27 cellular contexts compared by ENCODE assay signal in genomic region chr2:100764430-100764829, GRCh38. TPM values are rescaled to one million over a fixed set of nuclear protein-coding genes. Genes with fewer than 3 reads are reported as not detected.
DNase-seq lines count a peak whose midpoint lies in the region; ATAC-seq, FAIRE-seq and TF ChIP-seq lines count a peak whose summit lies in the region.
"Had no signal": no experiment of that assay in that cellular context is flagged by ENCODE, and none has a peak within 500 bp of the region (broad histone marks: within the 10 kb centered on the region; RNA-seq: fewer than 3 reads in every experiment).

No MANE protein-coding gene starts in this region.

- H3K4me3 ChIP-seq in HEK293 (ENCODE audit: low read depth, low read length) (no peak overlapping the region), PC-3 (ENCODE audit: low read length) (no peak overlapping the region), K562 (no peak overlapping the region), Karpas-422 (ENCODE audit: low read length) (no peak overlapping the region)
- H3K4me3 ChIP-seq: BLaER1, GM12878 had no signal

- in situ Hi-C loops in K562 (cut with MboI): no loop called here

- no peak overlapping the region for H3K9ac ChIP-seq in PC-3 (ENCODE audit: low read length)
- H3K9ac ChIP-seq in K562 (ENCODE audit: insufficient read depth in 1 of 2, low read depth in 2 of 2, low read length in 2 of 2): no peak overlapping the region
- no peak overlapping the region for H3K9ac ChIP-seq in Karpas-422 (ENCODE audit: low read length)
- H3K9ac ChIP-seq: BLaER1 had no signal

- H3K79me2 ChIP-seq in PC-3 (ENCODE audit: low read length): no peaks in the 10 kb centered on the region
- H3K79me2 ChIP-seq in K562 (ENCODE audit: control insufficient read depth, insufficient read depth, low read length): no peaks in the 10 kb centered on the region
- H3K79me2 ChIP-seq in Karpas-422 (ENCODE audit: low read length): no peaks in the 10 kb centered on the region

- peaks cover 14% of the 10 kb centered on the region for H3F3A ChIP-seq in PC-3 (ENCODE audit: low read length, unreplicated experiment)

- FAIRE-seq in K562 (lab: Jason Lieb, UNC): no peak
- FAIRE-seq: GM12878, GM12892, GM18507 had no signal

- no peaks in the 10 kb centered on the region for H3K9me1 ChIP-seq in K562 (ENCODE audit: control insufficient read depth, insufficient read depth, low read length)

- no peak for TF ChIP-seq EP300 in K562 (IDR thresholded peaks at IDR 0.05; ENCODE audit: low read length)

- no TSS peak for BruUV-seq in PC-3 (replicated peaks; lab: Mats Ljungman, UMichigan)
- BruUV-seq in K562 (replicated peaks; lab: Mats Ljungman, UMichigan): no TSS peak

- TF ChIP-seq CTCF in HEK293 (tag by site-specific recombination; IDR thresholded peaks at IDR 0.05) (no peak), PC-3 (conservative IDR thresholded peaks at IDR 0.05; ENCODE audit: low read depth, low read length) (no peak), K562 (IDR thresholded peaks at IDR 0.05 in 2 of 3, conservative IDR thresholded peaks at IDR 0.05 in 1 of 3; ENCODE audit: insufficient read depth in 2 of 3, low read depth in 1 of 3, low read length in 3 of 3) (no peak)

- 7% methylated on average over 2 of the region's 2 CpGs for WGBS in K562 (ENCODE audit: insufficient coverage, low coverage, missing lambda C conversion rate)

- H3K36me3 ChIP-seq in HEK293 (ENCODE audit: control insufficient read depth in 2 of 2, insufficient read depth in 1 of 2, low read length in 2 of 2): no peaks in the 10 kb centered on the region
- no peaks in the 10 kb centered on the region for H3K36me3 ChIP-seq in PC-3 (ENCODE audit: low read depth, low read length)
- H3K36me3 ChIP-seq in K562 (ENCODE audit: control insufficient read depth, insufficient read depth, low read length): no peaks in the 10 kb centered on the region
- no peaks in the 10 kb centered on the region for H3K36me3 ChIP-seq in Karpas-422 (ENCODE audit: insufficient read depth, low read length)
- H3K36me3 ChIP-seq: BE2C, BLaER1 had no signal

- no peaks in the 10 kb centered on the region for H4K20me1 ChIP-seq in PC-3 (ENCODE audit: low read length)
- no peaks in the 10 kb centered on the region for H4K20me1 ChIP-seq in K562 (replicated peaks; ENCODE audit: control insufficient read depth, insufficient read depth, low read length)
- H4K20me1 ChIP-seq in Karpas-422 (ENCODE audit: insufficient read depth, low read depth, low read length): no peaks in the 10 kb centered on the region
- H4K20me1 ChIP-seq: BLaER1 had no signal

- intact Hi-C loops in PC-3 (cut with micrococcal nuclease) (no loop called here), K562 (cut with micrococcal nuclease) (no loop called here)

- no peaks in the 10 kb centered on the region for H3K9me2 ChIP-seq in PC-3 (replicated peaks; ENCODE audit: low read length)
- H3K9me2 ChIP-seq in Karpas-422 (replicated peaks; ENCODE audit: insufficient read depth, low read length): no peaks in the 10 kb centered on the region

- no peak for TF ChIP-seq RAD21 in K562 (CRISPR knock-in tag; conservative IDR thresholded peaks at IDR 0.05 in 1 of 2, IDR thresholded peaks at IDR 0.05 in 1 of 2)

- DNase-seq in PC-3 (no peak), K562 (ENCODE audit: extremely low read depth in 1 of 4, low spot score in 3 of 4) (no peak), Karpas-422 (no peak), epidermal melanocyte (ENCODE audit: insufficient read length, low spot score) (no peak)
- DNase-seq: 8988T; ACHN; BE2C; C1 segment of cervical spinal cord; CD4-positive, alpha-beta memory T cell; CD4-positive, CD25-positive, alpha-beta regulatory T cell; CD8-positive, alpha-beta memory T cell; COR-L47; DMS 273 treated with DMSO at 0.1 percent for 48 hours; DMS153; DMS53; DMS79; DND-41; EL; GDM1 had no signal

- H3K27ac ChIP-seq in HEK293 (ENCODE audit: extremely low read depth, low read depth, low read length): no peak overlapping the region
- peak overlapping the region; percentile 21; the same call in 1 of the 2 replicates for H3K27ac ChIP-seq in PC-3 (ENCODE audit: low read length)
- H3K27ac ChIP-seq in K562 (ENCODE audit: extremely low read depth, low read depth, low read length): no peak overlapping the region
- no peak overlapping the region for H3K27ac ChIP-seq in Karpas-422 (ENCODE audit: low read length)
- H3K27ac ChIP-seq: BLaER1 had no signal

- H3K4me1 ChIP-seq in HEK293 (ENCODE audit: control insufficient read depth, insufficient read depth, low read length) (no peaks in the 10 kb centered on the region), PC-3 (ENCODE audit: insufficient read depth, low read length) (peaks cover 65% of the 10 kb centered on the region), K562 (replicated peaks in 1 of 2; ENCODE audit: control insufficient read depth in 2 of 2, insufficient read depth in 2 of 2, low read length in 2 of 2) (no peaks in the 10 kb centered on the region), Karpas-422 (ENCODE audit: low read length) (peaks cover 19% of the 10 kb centered on the region)
- H3K4me1 ChIP-seq: BE2C, BLaER1 had no signal

- H2AFZ ChIP-seq in PC-3 (ENCODE audit: low read length): no peak overlapping the region
- H2AFZ ChIP-seq in K562 (ENCODE audit: low read depth, low read length): no peak overlapping the region
- no peak overlapping the region for H2AFZ ChIP-seq in Karpas-422 (ENCODE audit: low read length)

- H3K4me2 ChIP-seq in PC-3 (ENCODE audit: low read length): no peak overlapping the region
- H3K4me2 ChIP-seq in K562 (ENCODE audit: insufficient read depth, low read length): no peak overlapping the region
- H3K4me2 ChIP-seq in Karpas-422 (ENCODE audit: low read depth, low read length, poor library complexity, severe bottlenecking): no peak overlapping the region
- H3K4me2 ChIP-seq: BLaER1 had no signal

- POLR2A ChIA-PET in HEK293 (lab: Yijun Ruan, JAX): no interaction called here
- POLR2A ChIA-PET in PC-3 (lab: Charles Lee; ENCODE audit: unreplicated experiment): no interaction called here
- POLR2A ChIA-PET in K562 (lab: Yijun Ruan, JAX): no interaction called here

- CTCF ChIA-PET in HEK293 (lab: Yijun Ruan, JAX) (interaction anchor here (0.6 to 0.7 kb wide), 2 partner anchors 9 to 52 kb away, joined by 3 to 4 read pairs; no protein-coding TSS in a partner anchor), PC-3 (lab: Charles Lee) (no interaction called here), K562 (lab: Yijun Ruan, JAX; ENCODE audit: low intra/inter-chr PET ratio) (no interaction called here)

- no peaks in the 10 kb centered on the region for H3K9me3 ChIP-seq in HEK293 (ENCODE audit: control insufficient read depth, insufficient read depth, low read depth, low read length)
- H3K9me3 ChIP-seq in PC-3 (ENCODE audit: low read length): no peaks in the 10 kb centered on the region
- no peaks in the 10 kb centered on the region for H3K9me3 ChIP-seq in K562 (replicated peaks; ENCODE audit: control insufficient read depth, insufficient read depth, low read depth, low read length)
- H3K9me3 ChIP-seq in Karpas-422 (ENCODE audit: low read length): no peaks in the 10 kb centered on the region
- H3K9me3 ChIP-seq: BE2C, BLaER1 had no signal

- TF ChIP-seq POLR2A in K562 (conservative IDR thresholded peaks at IDR 0.05): no peak

- ATAC-seq in PC-3 (no peak), K562 (no peak), GM21737 (IDR thresholded peaks at IDR 0.05; ENCODE audit: unreplicated experiment) (no peak)
- ATAC-seq: GM12878 had no signal

- H3K27me3 ChIP-seq in PC-3 (ENCODE audit: low read length): no peaks in the 10 kb centered on the region
- H3K27me3 ChIP-seq in K562 (ENCODE audit: control insufficient read depth in 2 of 2, insufficient read depth in 2 of 2, low read length in 2 of 2): peaks cover 0 to 6% of the 10 kb centered on the region in 2 experiments; a peak in 1 of 5 replicates
- H3K27me3 ChIP-seq in Karpas-422 (ENCODE audit: low read length): no peaks in the 10 kb centered on the region
- H3K27me3 ChIP-seq: BE2C, BLaER1 had no signal

TF ChIP-seq in HEK293, 187 proteins besides CTCF, POLR2A, EP300 and RAD21:
- TF ChIP-seq ZNF10 (tag by site-specific recombination; IDR thresholded peaks at IDR 0.05) (0 out of 2 replicates have a peak, but pooled peaks have one; percentile 63), ZNF560 (tag by site-specific recombination; IDR thresholded peaks at IDR 0.05; ENCODE audit: borderline replicate concordance) (no peak)

TF ChIP-seq in K562, 482 proteins besides CTCF, POLR2A, EP300 and RAD21:
- TF ChIP-seq KLF13 (tag; IDR thresholded peaks at IDR 0.05; ENCODE audit: borderline replicate concordance, low read depth): no peak
- peak; percentile 45; the same call in 1 of the 2 replicates for TF ChIP-seq ZNF134 (CRISPR knock-in tag; conservative IDR thresholded peaks at IDR 0.05)

RNA-seq across cellular contexts. Expression of gene NPAS2, which starts 55.5 kb away (rescaled TPM):
- total RNA-seq in PC-3 (2014; rRNA removed): 54.8 and 55.4 TPM in 2 replicates
- 0.58 TPM in 1 of 2 replicates, not detected in the other for total RNA-seq in K562 (2011; cell fraction: chromatin; rRNA removed; ENCODE audit: low replicate concordance)
- total RNA-seq in K562 (2011; cell fraction: nucleolus; rRNA removed): not detected in 2 replicates
- not detected in 2 replicates for total RNA-seq in K562 (2011; cell fraction: nucleoplasm; rRNA removed)
- total RNA-seq in K562 (2014; rRNA removed): not detected in 2 replicates
- not detected in 2 replicates for total RNA-seq in K562 (2014; rRNA removed; fragmentation: Illumina TruSeq; extraction: Trizol)
- total RNA-seq in K562 (2015; rRNA removed; fragmentation: Illumina TruSeq; extraction: Trizol): not detected in 2 replicates
- total RNA-seq in K562 (2021): 0.29 TPM in 1 of 2 replicates, not detected in the other
- polyA plus RNA-seq in K562 (2011; rRNA removed): 0.06 TPM in 1 of 2 replicates, not detected in the other
- polyA plus RNA-seq in K562 (2011; cell fraction: cytosol; rRNA removed): 0.04 and 0.15 TPM in 2 replicates
- polyA plus RNA-seq in K562 (2011; cell fraction: nucleus; rRNA removed): 0.16 TPM in 1 of 2 replicates, not detected in the other
- 0.08 and 1.1 TPM in 2 replicates for polyA plus RNA-seq in K562 (2012)
- polyA plus RNA-seq in K562 (2014; fragmentation: Illumina TruSeq; extraction: Trizol): 0.07 TPM in 1 of 2 replicates, not detected in the other
- under 1 TPM in 1 of 2 experiments, not detected in 1; 0.06 TPM for polyA plus RNA-seq in K562 (2014; fragmentation: Nextera tagmentation; extraction: Ambion mirVana)
- polyA plus RNA-seq in K562 (2014; rRNA removed): not detected in 2 replicates
- polyA minus RNA-seq in K562 (2011; rRNA and poly(A)+ RNA removed): not detected in 2 replicates
- not detected in 2 replicates for polyA minus RNA-seq in K562 (2011; cell fraction: cytosol; rRNA and poly(A)+ RNA removed)
- not detected in 2 replicates for polyA minus RNA-seq in K562 (2011; cell fraction: nucleus; rRNA and poly(A)+ RNA removed)
- total RNA-seq in Karpas-422 (2014; rRNA removed; shearing (Covaris generic); ENCODE audit: low replicate concordance): 0.07 TPM in 1 of 2 replicates, not detected in the other
- total RNA-seq: G401 had no signal
- polyA plus RNA-seq: CD14-positive monocyte, GM12878 had no signal

Comparison
In these comparisons a context has a peak if more than half of its experiments do, and no peak if none do; other contexts are left out.
1. RNA of gene NPAS2, which starts 55.5 kb away (total RNA-seq): 54.8 to 55.4 TPM in PC-3; 0.07 TPM in Karpas-422 and 0.29 to 0.58 TPM in K562; every median in the first group is over 10 times any median in the second.